Comparison of ENCODE assay signal across 17 cellular contexts in the genomic region with DNA sequence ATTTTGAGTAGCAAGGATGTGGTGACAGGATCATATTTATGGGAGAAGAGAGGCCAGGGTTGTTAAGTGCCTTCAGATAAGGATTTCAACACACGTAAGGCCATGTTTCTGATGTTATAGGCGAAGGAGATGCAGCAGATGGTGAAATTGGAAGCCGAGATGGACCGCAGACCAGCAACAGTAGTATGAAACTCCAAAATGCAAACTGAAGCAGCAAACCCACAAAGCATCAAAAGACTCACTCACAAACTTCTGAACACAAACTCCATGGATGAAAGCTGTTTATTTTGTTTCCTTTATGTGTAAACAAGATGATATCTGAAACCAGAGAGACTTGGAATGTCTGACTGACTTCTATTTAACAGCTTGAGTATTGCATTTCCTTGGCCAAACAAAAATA. TPM values are rescaled to one million over a fixed set of nuclear protein-coding genes. Genes with fewer than 3 reads are reported as not detected.
DNase-seq lines count a peak whose midpoint lies in the region; ATAC-seq lines count a peak whose summit lies in the region.
"Had no signal": no experiment of that assay in that cellular context is flagged by ENCODE, and none has a peak within 500 bp of the region (broad histone marks: within the 10 kb centered on the region; RNA-seq: fewer than 3 reads in every experiment).

No MANE protein-coding gene starts in this region.

- H3K23ac ChIP-seq in mesenchymal stem cell (ENCODE audit: low read length in 2 of 2), result no peak overlapping the region

- H3K27ac ChIP-seq in mesenchymal stem cell (ENCODE audit: low read length, poor library complexity, severe bottlenecking), result no peak overlapping the region
- H3K27ac ChIP-seq: BLaER1 had no signal

- no peaks in the 10 kb centered on the region for H3K4me1 Mint-ChIP-seq in effector memory CD8-positive, alpha-beta T cell (ENCODE audit: low read depth in 2 of 2)
- H3K4me1 Mint-ChIP-seq: CD8-positive, alpha-beta memory T cell had no signal

- H3K4me2 ChIP-seq in mesenchymal stem cell (ENCODE audit: low read length, poor library complexity, severe bottlenecking), result no peak overlapping the region
- H3K4me2 ChIP-seq: BLaER1 had no signal

- peak overlapping the region; percentile 5 for H2BK120ac ChIP-seq in mesenchymal stem cell (ENCODE audit: low read depth, low read length)

- H3K27ac Mint-ChIP-seq in effector memory CD8-positive, alpha-beta T cell, result no peak overlapping the region
- H3K27ac Mint-ChIP-seq: CD8-positive, alpha-beta memory T cell had no signal

- H2AK5ac ChIP-seq in mesenchymal stem cell (ENCODE audit: low read length, severe bottlenecking), result no peak overlapping the region

- H3K9me3 ChIP-seq in adipocyte (ENCODE audit: control insufficient read depth, low read length) (no peaks in the 10 kb centered on the region), mesenchymal stem cell (ENCODE audit: control insufficient read depth, low read length) (no peaks in the 10 kb centered on the region), MG63 (no peaks in the 10 kb centered on the region)
- H3K9me3 ChIP-seq: BLaER1, Caco-2, HAP-1 had no signal

- no peak overlapping the region for H3K4me3 Mint-ChIP-seq in effector memory CD8-positive, alpha-beta T cell
- H3K4me3 Mint-ChIP-seq: CD8-positive, alpha-beta memory T cell had no signal

- no peak overlapping the region for H2BK5ac ChIP-seq in mesenchymal stem cell (ENCODE audit: low read depth, low read length, poor library complexity, severe bottlenecking)

- peaks cover 3 to 7% of the 10 kb centered on the region in 2 donors for H3K9me3 Mint-ChIP-seq in effector memory CD8-positive, alpha-beta T cell

- no peak overlapping the region for H4K8ac ChIP-seq in mesenchymal stem cell (ENCODE audit: low read length)

- no peak overlapping the region for H3K18ac ChIP-seq in mesenchymal stem cell (ENCODE audit: low read depth in 1 of 2, low read length in 2 of 2)

- H3K9ac ChIP-seq in adipocyte (ENCODE audit: low read length), result no peak overlapping the region
- no peak overlapping the region for H3K9ac ChIP-seq in mesenchymal stem cell (ENCODE audit: low read length)
- H3K9ac ChIP-seq: BLaER1 had no signal

- H3K36me3 ChIP-seq in adipocyte (ENCODE audit: control insufficient read depth, insufficient read depth, low read length, severe bottlenecking) (no peaks in the 10 kb centered on the region), mesenchymal stem cell (ENCODE audit: control insufficient read depth in 1 of 2, insufficient read depth in 2 of 2, low read depth in 1 of 2, low read length in 2 of 2) (peaks cover 0 to 11% of the 10 kb centered on the region in 2 experiments), MG63 (no peaks in the 10 kb centered on the region)
- H3K36me3 ChIP-seq: BLaER1, HAP-1 had no signal

- H3K36me3 Mint-ChIP-seq in effector memory CD8-positive, alpha-beta T cell (ENCODE audit: insufficient read depth), result no peaks in the 10 kb centered on the region
- H3K36me3 Mint-ChIP-seq: CD8-positive, alpha-beta memory T cell had no signal

- no peak for ATAC-seq in effector memory CD8-positive, alpha-beta T cell (replicated peaks)
- ATAC-seq: GM12878 had no signal

- peaks cover 1% of the 10 kb centered on the region for H3K79me1 ChIP-seq in mesenchymal stem cell (replicated peaks; ENCODE audit: low read length, poor library complexity, severe bottlenecking)

- no peak overlapping the region for H2BK15ac ChIP-seq in mesenchymal stem cell (ENCODE audit: low read depth, poor library complexity, severe bottlenecking)

- no peaks in the 10 kb centered on the region for H3K27me3 Mint-ChIP-seq in effector memory CD8-positive, alpha-beta T cell
- H3K27me3 Mint-ChIP-seq: CD8-positive, alpha-beta memory T cell had no signal

- H3K4me3 ChIP-seq in adipocyte (ENCODE audit: low read length) (no peak overlapping the region), mesenchymal stem cell (ENCODE audit: insufficient read depth in 1 of 2, low read depth in 1 of 2, low read length in 2 of 2) (no peak overlapping the region), MG63 (no peak overlapping the region)
- H3K4me3 ChIP-seq: BLaER1, GM12878, HAP-1 had no signal

- 72% methylated on average over 4 of the region's 4 CpGs for WGBS in mesenchymal stem cell

- no peak overlapping the region for H3K4ac ChIP-seq in mesenchymal stem cell (ENCODE audit: low read depth in 1 of 2, low read length in 2 of 2)

- H2BK12ac ChIP-seq in mesenchymal stem cell (ENCODE audit: low read length in 2 of 2), result no peak overlapping the region

- H2AFZ ChIP-seq in mesenchymal stem cell (ENCODE audit: low read depth, low read length), result no peak overlapping the region

- H4K91ac ChIP-seq in mesenchymal stem cell (ENCODE audit: low read length), result no peak overlapping the region

- H3K4me1 ChIP-seq in adipocyte (ENCODE audit: control insufficient read depth, insufficient read depth, low read length) (peaks cover 4% of the 10 kb centered on the region), mesenchymal stem cell (ENCODE audit: control insufficient read depth, insufficient read depth, low read depth, low read length) (peaks cover 1% of the 10 kb centered on the region)
- H3K4me1 ChIP-seq: Caco-2, HAP-1 had no signal

- H3K27me3 ChIP-seq in adipocyte (replicated peaks; ENCODE audit: control insufficient read depth, insufficient read depth, low read length) (peaks cover 11% of the 10 kb centered on the region), mesenchymal stem cell (ENCODE audit: control insufficient read depth in 1 of 2, insufficient read depth in 1 of 2, low read length in 2 of 2) (peaks cover 0 to 23% of the 10 kb centered on the region in 2 experiments), MG63 (no peaks in the 10 kb centered on the region)
- H3K27me3 ChIP-seq: BLaER1 had no signal

- DNase-seq in NCI-H2171 treated with DMSO at 0.1 percent for 48 hours (lab: John Stamatoyannopoulos, UW), result peak; percentile 23
- no peak for DNase-seq in NCI-H2171 (lab: John Stamatoyannopoulos, UW)
- peak; percentile 23 for DNase-seq in adipocyte (ENCODE audit: low read depth)
- peak; percentile 7 for DNase-seq in mesenchymal stem cell
- no peak for DNase-seq in activated naive CD4-positive, alpha-beta T cell treated with anti-CD3 and anti-CD28 coated beads, Interleukin-2, amount 50 U/mL, for 16 hours
- DNase-seq in effector memory CD8-positive, alpha-beta T cell, result no peak
- no peak for DNase-seq in MG63
- DNase-seq: 8988T; AML-193; Caco-2; CD8-positive, alpha-beta memory T cell; GOT3; KBM-7 had no signal

- H3K14ac ChIP-seq in mesenchymal stem cell (ENCODE audit: low read length in 2 of 2), result peak overlapping the region in 1 of 2 experiments; percentile 15

RNA-seq across cellular contexts. Expression of a gene that starts 35.6 kb away (rescaled TPM):
- not detected for polyA plus RNA-seq in mesenchymal stem cell (2013, experiment 1 of 2)
- polyA plus RNA-seq in mesenchymal stem cell (2013, experiment 2 of 2), result not detected
- total RNA-seq in MG63 (2014; rRNA removed; shearing (Covaris generic); ENCODE audit: low replicate concordance), result 3.3 and 3.4 TPM in 2 replicates
- total RNA-seq: Caco-2; CD8-positive, alpha-beta memory T cell; Daoy had no signal
- polyA plus RNA-seq: CD8-positive, alpha-beta memory T cell had no signal

Comparison
In these comparisons a context has a peak if more than half of its experiments do, and no peak if none do; other contexts are left out.
1. DNase-seq: peak in NCI-H2171 treated with DMSO at 0.1 percent for 48 hours (single experiment), adipocyte (single experiment) and mesenchymal stem cell (single experiment); none in NCI-H2171 (single experiment), activated naive CD4-positive, alpha-beta T cell treated with anti-CD3 and anti-CD28 coated beads, Interleukin-2, amount 50 U/mL, for 16 hours (single experiment), effector memory CD8-positive, alpha-beta T cell (0 of 3) and MG63 (single experiment).